19 cellular contexts compared by ENCODE assay signal in the genomic region with DNA sequence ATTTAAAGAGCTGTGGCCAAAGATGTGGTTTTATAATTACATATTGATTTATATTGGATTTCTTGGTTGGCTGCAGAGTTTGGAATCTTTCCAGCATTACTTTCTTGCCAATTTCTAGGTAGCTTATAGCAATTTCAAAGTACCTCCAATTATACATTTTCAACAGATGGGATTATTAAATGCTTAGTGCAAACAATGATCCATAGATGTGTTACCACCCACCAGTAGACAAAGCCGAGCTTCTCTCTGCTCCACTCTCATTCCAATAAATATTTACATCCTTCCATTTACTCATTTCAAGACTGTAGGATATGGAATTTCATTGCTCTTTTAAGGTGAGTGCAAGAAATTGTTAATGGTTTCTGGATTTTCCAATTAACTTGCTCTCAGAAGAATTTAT. TPM values are rescaled to one million over a fixed set of nuclear protein-coding genes. Genes with fewer than 3 reads are reported as not detected.
DNase-seq lines count a peak whose midpoint lies in the region; ATAC-seq and TF ChIP-seq lines count a peak whose summit lies in the region.
"Had no signal": no experiment of that assay in that cellular context is flagged by ENCODE, and none has a peak within 500 bp of the region (broad histone marks: within the 10 kb centered on the region; RNA-seq: fewer than 3 reads in every experiment).

No MANE protein-coding gene starts in this region.

- H3K27ac Mint-ChIP-seq in T-cell: no peak overlapping the region

- no peak overlapping the region for H2AFZ ChIP-seq in PC-3 (ENCODE audit: low read length)
- H2AFZ ChIP-seq: GM23248 had no signal

- H3K4me3 Mint-ChIP-seq in T-cell: no peak overlapping the region
- H3K4me3 Mint-ChIP-seq: CD8-positive, alpha-beta memory T cell; IgD-negative memory B cell had no signal

- H3K36me3 ChIP-seq in PC-3 (ENCODE audit: low read depth, low read length) (no peaks in the 10 kb centered on the region), Peyer's patch (no peaks in the 10 kb centered on the region)
- H3K36me3 ChIP-seq: BLaER1 had no signal

- H4K20me1 ChIP-seq in PC-3 (ENCODE audit: low read length): no peaks in the 10 kb centered on the region
- H4K20me1 ChIP-seq: BLaER1 had no signal

- ATAC-seq in PC-3 (peak; percentile 73), T-cell (replicated peaks in 1 of 4) (no peak)
- ATAC-seq: HCT116 had no signal

- no peaks in the 10 kb centered on the region for H3K9me2 ChIP-seq in PC-3 (replicated peaks; ENCODE audit: low read length)

- intact Hi-C loops in PC-3 (cut with micrococcal nuclease): no loop called here

- no peak overlapping the region for H3K4me2 ChIP-seq in PC-3 (ENCODE audit: low read length)
- H3K4me2 ChIP-seq: BLaER1 had no signal

- no peaks in the 10 kb centered on the region for H3K36me3 Mint-ChIP-seq in T-cell
- H3K36me3 Mint-ChIP-seq: CD8-positive, alpha-beta memory T cell; IgD-negative memory B cell had no signal

- no TSS peak for BruUV-seq in PC-3 (replicated peaks; lab: Mats Ljungman, UMichigan)

- H3K4me3 ChIP-seq in PC-3 (ENCODE audit: low read length) (no peak overlapping the region), Peyer's patch (no peak overlapping the region)
- H3K4me3 ChIP-seq: BLaER1, GM23248 had no signal

- no peaks in the 10 kb centered on the region for H3F3A ChIP-seq in PC-3 (ENCODE audit: low read length, unreplicated experiment)

- peaks cover 6% of the 10 kb centered on the region; the same call in 1 of the 2 replicates for H3K4me1 ChIP-seq in PC-3 (ENCODE audit: insufficient read depth, low read length)
- no peaks in the 10 kb centered on the region for H3K4me1 ChIP-seq in Peyer's patch

- POLR2A ChIA-PET in PC-3 (lab: Charles Lee; ENCODE audit: unreplicated experiment): interaction anchor here (0.6 kb wide), 1 partner anchor 15 kb away, joined by 5 read pairs; no protein-coding TSS in a partner anchor
- POLR2A ChIA-PET in T-cell (lab: Charles Lee): no interaction called here

- no peaks in the 10 kb centered on the region for H3K9me3 Mint-ChIP-seq in T-cell
- H3K9me3 Mint-ChIP-seq: CD8-positive, alpha-beta memory T cell; IgD-negative memory B cell had no signal

- no peak for TF ChIP-seq POLR2A in Peyer's patch (IDR thresholded peaks at IDR 0.05)

- H3K27me3 ChIP-seq in PC-3 (ENCODE audit: low read length) (no peaks in the 10 kb centered on the region), Peyer's patch (no peaks in the 10 kb centered on the region)
- H3K27me3 ChIP-seq: BLaER1 had no signal

- H3K9me3 ChIP-seq in PC-3 (ENCODE audit: low read length) (no peaks in the 10 kb centered on the region), Peyer's patch (no peaks in the 10 kb centered on the region)
- H3K9me3 ChIP-seq: BLaER1 had no signal

- TF ChIP-seq CTCF in PC-3 (conservative IDR thresholded peaks at IDR 0.05; ENCODE audit: low read depth, low read length) (no peak), Peyer's patch (IDR thresholded peaks at IDR 0.05) (no peak)

- peaks cover 16 to 20% (median 17%) of the 10 kb centered on the region in 3 donors for H3K4me1 Mint-ChIP-seq in T-cell

- peaks cover 3 to 8% of the 10 kb centered on the region in 2 donors for H3K27me3 Mint-ChIP-seq in T-cell
- H3K27me3 Mint-ChIP-seq: IgD-negative memory B cell had no signal

- DNase-seq in NCI-H1092 treated with DMSO at 0.1 percent for 48 hours (lab: John Stamatoyannopoulos, UW) (peak; percentile 46), NCI-H1092 (lab: John Stamatoyannopoulos, UW) (no peak), NCI-H2081 treated with DMSO at 0.1 percent for 48 hours (lab: John Stamatoyannopoulos, UW) (peak; percentile 53), PC-3 (peak; percentile 53), NCI-H1694 (lab: John Stamatoyannopoulos, UW) (no peak), Peyer's patch (no peak), T-cell (no peak)
- DNase-seq: 8988T; AML-193; Calu3; CD8-positive, alpha-beta memory T cell; DMS 273 treated with DMSO at 0.1 percent for 48 hours; DND-41; GDM1; GM23248; KG1 had no signal

- H3K9ac ChIP-seq in PC-3 (ENCODE audit: low read length): no peak overlapping the region
- H3K9ac ChIP-seq: BLaER1, GM23248 had no signal

- H3K79me2 ChIP-seq in PC-3 (ENCODE audit: low read length): no peaks in the 10 kb centered on the region

- CTCF ChIA-PET in PC-3 (lab: Charles Lee): interaction anchor here (0.6 kb wide), 1 partner anchor 9 kb away, joined by 4 read pairs; no protein-coding TSS in a partner anchor
- CTCF ChIA-PET in T-cell (lab: Charles Lee): no interaction called here

- no peak overlapping the region for H3K27ac ChIP-seq in PC-3 (ENCODE audit: low read length)
- H3K27ac ChIP-seq in Peyer's patch: no peak overlapping the region
- H3K27ac ChIP-seq: BLaER1, GM23248 had no signal

RNA-seq across cellular contexts. Expression of a gene that starts 21.6 kb away (rescaled TPM):
- 4.7 and 6.5 TPM in 2 replicates for total RNA-seq in PC-3 (2014; rRNA removed)
- total RNA-seq in Peyer's patch: 10 to 100 TPM; 15.7 to 50.3 (median 32.1) TPM
- 1 to 10 TPM in 2 of 5 donors, under 1 TPM in 3; 0.30 to 2.8 (median 0.95) TPM for total RNA-seq in T-cell

Comparison
In these comparisons a context has a peak if more than half of its experiments do, and no peak if none do; other contexts are left out.
1. DNase-seq: peak in NCI-H1092 treated with DMSO at 0.1 percent for 48 hours (single experiment), NCI-H2081 treated with DMSO at 0.1 percent for 48 hours (single experiment) and PC-3 (single experiment); none in NCI-H1092 (single experiment), NCI-H1694 (single experiment), Peyer's patch (0 of 3) and T-cell (0 of 34).